Comparison of ENCODE assay signal across 8 cellular contexts in the genomic region with DNA sequence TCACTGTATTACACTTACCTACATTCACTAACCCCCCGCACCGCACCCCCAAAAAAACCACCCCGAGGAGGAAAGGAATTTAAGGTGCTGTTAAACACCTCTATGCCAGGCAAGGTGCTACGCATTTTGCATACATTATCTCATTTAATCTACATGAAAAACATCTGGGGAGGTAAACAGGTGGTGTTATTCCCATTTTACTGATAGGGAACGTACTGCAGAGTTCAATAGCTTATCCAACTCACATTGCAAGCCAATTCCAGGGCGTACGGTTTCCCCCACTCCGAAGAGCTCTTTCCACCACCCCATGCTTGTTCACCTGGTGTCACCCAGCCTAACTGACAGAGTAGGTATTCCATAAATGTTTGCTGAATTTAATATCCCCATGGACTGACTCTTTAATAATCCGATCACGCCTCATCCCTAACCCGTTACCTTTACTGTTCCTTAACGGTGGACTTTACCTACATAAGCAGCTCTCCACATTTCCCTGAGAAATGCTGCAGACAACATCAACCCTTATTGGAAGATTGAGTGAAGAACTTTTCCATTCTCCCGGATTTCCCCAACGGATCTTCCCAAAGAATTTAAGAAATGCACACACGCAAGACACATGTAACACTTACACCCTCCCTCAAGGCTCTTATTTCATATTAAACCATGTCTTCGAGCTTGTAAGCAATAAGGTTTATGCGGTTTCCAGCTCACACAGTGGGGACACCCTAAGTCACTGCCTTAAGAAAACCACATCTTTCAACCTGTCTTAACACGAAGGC. TPM values are rescaled to one million over a fixed set of nuclear protein-coding genes. Genes with fewer than 3 reads are reported as not detected.
DNase-seq lines count a peak whose midpoint lies in the region; ATAC-seq and TF ChIP-seq lines count a peak whose summit lies in the region.

No MANE protein-coding gene starts in this region.

- peaks cover 7% of the 10 kb centered on the region for H3K36me3 Mint-ChIP-seq in activated naive CD8-positive, alpha-beta T cell treated with anti-CD3 and anti-CD28 coated beads, Interleukin-2, amount 50 U/mL, for 24 hours (ENCODE audit: low read depth)
- peaks cover 6% of the 10 kb centered on the region for H3K36me3 Mint-ChIP-seq in stimulated activated effector memory CD8-positive, alpha-beta T cell treated with anti-CD3 and anti-CD28 coated beads, Interleukin-12 subunit alpha, Interleukin-12 subunit beta, amount 100 ng/mL, for 72 hours

- H3K27ac Mint-ChIP-seq in activated naive CD8-positive, alpha-beta T cell treated with anti-CD3 and anti-CD28 coated beads, Interleukin-2, amount 50 U/mL, for 24 hours: no peak overlapping the region
- H3K27ac Mint-ChIP-seq in stimulated activated effector memory CD8-positive, alpha-beta T cell treated with anti-CD3 and anti-CD28 coated beads, Interleukin-12 subunit alpha, Interleukin-12 subunit beta, amount 100 ng/mL, for 72 hours: no peak overlapping the region

- peak overlapping the region; percentile 74; the same call in 1 of the 2 replicates for H3K9ac ChIP-seq in iPS-20b (ENCODE audit: low read depth, low read length)

- H3K9me3 Mint-ChIP-seq in activated naive CD8-positive, alpha-beta T cell treated with anti-CD3 and anti-CD28 coated beads, Interleukin-2, amount 50 U/mL, for 24 hours: peaks cover 21% of the 10 kb centered on the region
- H3K9me3 Mint-ChIP-seq in stimulated activated effector memory CD8-positive, alpha-beta T cell treated with anti-CD3 and anti-CD28 coated beads, Interleukin-12 subunit alpha, Interleukin-12 subunit beta, amount 100 ng/mL, for 72 hours: peaks cover 3% of the 10 kb centered on the region

- no peaks in the 10 kb centered on the region for H3K79me2 ChIP-seq in DOHH2 (ENCODE audit: control insufficient read depth, low read length)

- peaks cover 3% of the 10 kb centered on the region; the same call in 1 of the 2 replicates for H3K9me3 ChIP-seq in DOHH2 (ENCODE audit: control insufficient read depth, insufficient read depth, low read length)
- H3K9me3 ChIP-seq in iPS-20b (ENCODE audit: insufficient read depth, low read depth, low read length): no peaks in the 10 kb centered on the region

- H3K4me1 ChIP-seq in DOHH2 (ENCODE audit: control insufficient read depth, low read length): peaks cover 8% of the 10 kb centered on the region
- peaks cover 16% of the 10 kb centered on the region for H3K4me1 ChIP-seq in iPS-20b (ENCODE audit: insufficient read depth, low read length)

- peak; percentile 48 for ATAC-seq in activated naive CD8-positive, alpha-beta T cell treated with anti-CD3 and anti-CD28 coated beads, Interleukin-2, amount 50 U/mL, for 24 hours
- peak; percentile 70 for ATAC-seq in stimulated activated effector memory CD8-positive, alpha-beta T cell treated with anti-CD3 and anti-CD28 coated beads, Interleukin-12 subunit alpha, Interleukin-12 subunit beta, amount 100 ng/mL, for 72 hours
- ATAC-seq in HG02973 (IDR thresholded peaks at IDR 0.05; ENCODE audit: unreplicated experiment): no peak
- ATAC-seq in HG02759 (IDR thresholded peaks at IDR 0.05; ENCODE audit: unreplicated experiment): no peak
- no peak for ATAC-seq in HG02642 (IDR thresholded peaks at IDR 0.05; ENCODE audit: poor library complexity, unreplicated experiment)

- H3K9me2 ChIP-seq in DOHH2 (replicated peaks; ENCODE audit: control insufficient read depth, low read length): no peaks in the 10 kb centered on the region

- DNase-seq in Jurkat, Clone E6-1 (ENCODE audit: low read depth, low spot score): peak; percentile 57
- no peak for DNase-seq in activated naive CD8-positive, alpha-beta T cell treated with anti-CD3 and anti-CD28 coated beads, Interleukin-2, amount 50 U/mL, for 24 hours
- no peak for DNase-seq in stimulated activated effector memory CD8-positive, alpha-beta T cell treated with anti-CD3 and anti-CD28 coated beads, Interleukin-12 subunit alpha, Interleukin-12 subunit beta, amount 100 ng/mL, for 72 hours (ENCODE audit: low spot score in 2 of 2)

- H3K4me2 ChIP-seq in DOHH2 (ENCODE audit: low read length): peak overlapping the region; percentile 83

- H3K27me3 Mint-ChIP-seq in activated naive CD8-positive, alpha-beta T cell treated with anti-CD3 and anti-CD28 coated beads, Interleukin-2, amount 50 U/mL, for 24 hours: peaks cover 57% of the 10 kb centered on the region

- peaks cover 33% of the 10 kb centered on the region for H3K4me1 Mint-ChIP-seq in activated naive CD8-positive, alpha-beta T cell treated with anti-CD3 and anti-CD28 coated beads, Interleukin-2, amount 50 U/mL, for 24 hours
- peaks cover 18% of the 10 kb centered on the region for H3K4me1 Mint-ChIP-seq in stimulated activated effector memory CD8-positive, alpha-beta T cell treated with anti-CD3 and anti-CD28 coated beads, Interleukin-12 subunit alpha, Interleukin-12 subunit beta, amount 100 ng/mL, for 72 hours

- H3K27me3 ChIP-seq in DOHH2 (ENCODE audit: control insufficient read depth, low read length) (peaks cover 63% of the 10 kb centered on the region), iPS-20b (ENCODE audit: insufficient read depth, low read length) (peaks cover 17% of the 10 kb centered on the region)

- H3K4me3 Mint-ChIP-seq in activated naive CD8-positive, alpha-beta T cell treated with anti-CD3 and anti-CD28 coated beads, Interleukin-2, amount 50 U/mL, for 24 hours: peak overlapping the region; percentile 60
- peak overlapping the region; percentile 75 for H3K4me3 Mint-ChIP-seq in stimulated activated effector memory CD8-positive, alpha-beta T cell treated with anti-CD3 and anti-CD28 coated beads, Interleukin-12 subunit alpha, Interleukin-12 subunit beta, amount 100 ng/mL, for 72 hours

- H4K20me1 ChIP-seq in DOHH2 (ENCODE audit: control insufficient read depth, insufficient read depth, low read depth, low read length): no peaks in the 10 kb centered on the region

- TF ChIP-seq CTCF in DOHH2 (IDR thresholded peaks at IDR 0.05; ENCODE audit: low read depth, low read length, poor library complexity, severe bottlenecking): no peak

- H3K36me3 ChIP-seq in DOHH2 (ENCODE audit: control insufficient read depth, low read length): no peaks in the 10 kb centered on the region
- no peaks in the 10 kb centered on the region for H3K36me3 ChIP-seq in iPS-20b (ENCODE audit: insufficient read depth, low read depth, low read length)

- H3K4me3 ChIP-seq in DOHH2 (ENCODE audit: low read length) (peak overlapping the region; percentile 36; the same call in 1 of the 2 replicates), iPS-20b (ENCODE audit: low read length) (peak overlapping the region; percentile 83)
- H3K4me3 ChIP-seq in Jurkat, Clone E6-1 (ENCODE audit: low read length): no peak overlapping the region

- H3K27ac ChIP-seq in DOHH2 (ENCODE audit: low read depth, low read length): no peak overlapping the region
- no peak overlapping the region for H3K27ac ChIP-seq in iPS-20b (ENCODE audit: low read length)

- H3F3A ChIP-seq in DOHH2 (ENCODE audit: control insufficient read depth, insufficient read depth): no peaks in the 10 kb centered on the region

RNA-seq across cellular contexts. Expression of a gene that starts 1.2 kb away (rescaled TPM):
- 1.1 TPM for polyA plus RNA-seq in Jurkat, Clone E6-1 (2012; ENCODE audit: insufficient read depth, insufficient read length)

Comparison
In these comparisons a context has a peak if more than half of its experiments do, and no peak if none do; other contexts are left out.
1. ATAC-seq: peak in activated naive CD8-positive, alpha-beta T cell treated with anti-CD3 and anti-CD28 coated beads, Interleukin-2, amount 50 U/mL, for 24 hours (single experiment) and stimulated activated effector memory CD8-positive, alpha-beta T cell treated with anti-CD3 and anti-CD28 coated beads, Interleukin-12 subunit alpha, Interleukin-12 subunit beta, amount 100 ng/mL, for 72 hours (single experiment); none in HG02973 (single experiment), HG02759 (single experiment) and HG02642 (single experiment).